ENCODE assay signal across 8 cellular contexts in genomic region chr10:102641880-102642552, GRCh38. TPM values are rescaled to one million over a fixed set of nuclear protein-coding genes. Genes with fewer than 3 reads are reported as not detected.
DNase-seq lines count a peak whose midpoint lies in the region; ATAC-seq and TF ChIP-seq lines count a peak whose summit lies in the region.

No MANE protein-coding gene starts in this region.

- peak; percentile 84 for DNase-seq in BJ (ENCODE audit: low read depth)
- peak; percentile 94 for DNase-seq in NCI-H69 (lab: John Stamatoyannopoulos, UW)
- peak; percentile 98 for DNase-seq in activated CD4-positive, alpha-beta T cell treated with anti-CD3 and anti-CD28 coated beads, Interleukin-2, amount 50 U/mL, for 1 hour
- peak; percentile 97 for DNase-seq in dedifferentiated amniotic fluid mesenchymal stem cell (ENCODE audit: extremely low spot score)
- DNase-seq in left kidney (ENCODE audit: low read depth, low spot score) = peak; percentile 100
- peak; percentile 98 for DNase-seq in stimulated activated CD4-positive, alpha-beta T cell treated with anti-CD3 and anti-CD28 coated beads, Interleukin-1b, Interleukin-23, amount 100 ng/mL, for 48 hours

- CTCF ChIA-PET in BJ (lab: Yijun Ruan, JAX) = interaction anchor here (0.6 to 1.9 kb wide), 7 partner anchors 8 to 139 kb away, joined by 3 to 6 read pairs (median 4); partner anchors contain the start of gene SUFU

- ATAC-seq in GM19324 (IDR thresholded peaks at IDR 0.05; ENCODE audit: low FRiP score, unreplicated experiment) (peak; percentile 57), HG03460 (IDR thresholded peaks at IDR 0.05; ENCODE audit: unreplicated experiment) (peak; percentile 40)

- TF ChIP-seq CTCF in BJ (IDR thresholded peaks at IDR 0.05; ENCODE audit: insufficient read depth, low read depth, low read length) = no peak

- H3K27me3 ChIP-seq in BJ (ENCODE audit: control insufficient read depth, insufficient read depth, low read length) = no peaks in the 10 kb centered on the region

- POLR2A ChIA-PET in BJ (lab: Charles Lee) = interaction anchor here (0.7 kb wide), 1 partner anchor 133 kb away, joined by 4 read pairs; no protein-coding TSS in a partner anchor

- no peaks in the 10 kb centered on the region; the same call in 1 of the 2 replicates for H3K36me3 ChIP-seq in BJ (ENCODE audit: control insufficient read depth, insufficient read depth, low read length)

- H3K4me3 ChIP-seq in BJ (ENCODE audit: low read depth, low read length) = peak overlapping the region; percentile 87

RNA-seq across cellular contexts. Expression of gene TRIM8, which starts 2.3 kb away (rescaled TPM):
- polyA plus RNA-seq in BJ (2011; rRNA removed) = 60.4 and 105 TPM in 2 replicates
- 45.1 and 46.2 TPM in 2 replicates for polyA minus RNA-seq in BJ (2011; rRNA and poly(A)+ RNA removed)

Comparison
In these comparisons a context has a peak if more than half of its experiments do, and no peak if none do; other contexts are left out.
1. Peak in every context shown above with its lines: DNase-seq, ATAC-seq and H3K4me3 ChIP-seq.